Comparison of ENCODE assay signal across 26 cellular contexts in the genomic region with DNA sequence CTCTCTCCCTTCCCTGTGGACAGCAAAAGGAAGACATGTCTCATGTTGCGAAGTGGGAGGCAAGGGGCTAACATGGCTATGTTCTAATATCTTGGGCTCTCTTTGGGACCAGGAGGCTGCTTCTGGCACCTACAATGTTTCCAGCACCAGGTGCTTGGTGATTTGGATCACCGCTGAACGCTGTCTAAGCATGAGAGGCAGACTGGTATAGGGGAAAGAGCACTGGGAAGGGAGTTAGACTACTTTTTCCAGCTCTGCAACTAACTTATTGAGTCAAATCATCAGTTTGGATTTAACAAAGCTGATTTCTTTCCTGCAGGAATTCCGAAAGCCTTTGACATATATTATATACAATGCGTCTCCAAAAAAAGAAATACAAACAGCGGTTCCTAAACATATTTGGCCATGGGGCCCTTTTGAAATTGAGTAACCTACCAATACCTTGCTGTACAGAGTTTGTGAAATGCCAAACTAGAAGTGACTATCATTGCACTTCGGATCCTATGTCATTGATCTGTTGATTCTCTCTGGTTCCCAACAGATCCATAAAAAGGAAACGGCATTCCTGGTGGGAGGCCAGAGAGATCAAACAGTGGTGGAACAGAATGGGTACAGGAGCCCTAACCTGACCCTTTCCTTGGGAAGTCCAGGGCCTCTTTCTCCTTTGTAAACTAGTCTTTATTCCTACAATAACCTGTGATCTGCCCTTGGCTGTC. TPM values are rescaled to one million over a fixed set of nuclear protein-coding genes. Genes with fewer than 3 reads are reported as not detected.
"Had no signal": no experiment of that assay in that cellular context is flagged by ENCODE, and none has a peak within 500 bp of the region (broad histone marks: within the 10 kb centered on the region; RNA-seq: fewer than 3 reads in every experiment).

No MANE protein-coding gene starts in this region.

- H3K4me3 Mint-ChIP-seq: IgD-negative memory B cell had no signal

- ATAC-seq: Panc1 had no signal

- H3K9me3 ChIP-seq: SK-N-SH had no signal

- H3K27me3 Mint-ChIP-seq: IgD-negative memory B cell had no signal

- H3K4me1 Mint-ChIP-seq: IgD-negative memory B cell had no signal

- H3K27ac ChIP-seq: RWPE1 had no signal

- H3K9me3 Mint-ChIP-seq: IgD-negative memory B cell had no signal

- DNase-seq: KBM-7, MV-4-11, NCI-H1048, NCI-H1105, NCI-H1417, NCI-H146, NCI-H1694 treated with DMSO at 0.1 percent for 48 hours, NCI-H1930, NCI-H2081, NCI-H2107, NCI-H226, NCI-H446, NCI-H510A, NCI-H524 treated with DMSO at 0.1 percent for 48 hours, NCI-H69, NCI-H774, SHP77, SK-N-SH, SW 1271 had no signal

RNA-seq across cellular contexts. Expression of gene BPIFC, which starts 48.2 kb away (rescaled TPM):
- total RNA-seq: HT-29, LHCN-M2, MCF 10A, SK-MEL-5 had no signal
